ENCODE assay signal across 17 cellular contexts in genomic region chr1:40903106-40903505, GRCh38.
"Had no signal": no experiment of that assay in that cellular context is flagged by ENCODE, and none has a peak within 500 bp of the region (broad histone marks: within the 10 kb centered on the region; RNA-seq: fewer than 3 reads in every experiment).

No MANE protein-coding gene starts in this region.

- ATAC-seq: heart left ventricle; left lung; stimulated activated naive CD8-positive, alpha-beta T cell treated with anti-CD3 and anti-CD28 coated beads, Interleukin-15, amount 100 ng/mL, for 72 hours; T-helper 17 cell had no signal

- H3K27me3 ChIP-seq: esophagus muscularis mucosa, left lung, testis, uterus had no signal

- H3K36me3 ChIP-seq: esophagus muscularis mucosa, heart left ventricle, left lung, uterus had no signal

- H3K9me3 Mint-ChIP-seq: activated B cell treated with CpG ODN at 0.5 μM for 24 hours; activated CD4-positive, alpha-beta T cell treated with anti-CD3 and anti-CD28 coated beads, Interleukin-2, amount 10 ng/mL, durations not matched to agents 7 days and 5 days; activated naive CD4-positive, alpha-beta T cell treated with anti-CD3 and anti-CD28 coated beads, Interleukin-2, amount 50 U/mL, for 24 hours; stimulated activated naive CD8-positive, alpha-beta T cell treated with anti-CD3 and anti-CD28 coated beads, Interleukin-15, amount 100 ng/mL, for 72 hours had no signal

- H3K4me1 Mint-ChIP-seq: activated B cell treated with CpG ODN at 0.5 μM for 24 hours; activated CD4-positive, alpha-beta T cell treated with anti-CD3 and anti-CD28 coated beads, Interleukin-2, amount 10 ng/mL, durations not matched to agents 7 days and 5 days; activated naive CD4-positive, alpha-beta T cell treated with anti-CD3 and anti-CD28 coated beads, Interleukin-2, amount 50 U/mL, for 24 hours; T-helper 17 cell had no signal

- H3K79me2 ChIP-seq: parathyroid adenoma had no signal

- H2AFZ ChIP-seq: parathyroid adenoma had no signal

- H3K36me3 Mint-ChIP-seq: activated naive CD4-positive, alpha-beta T cell treated with anti-CD3 and anti-CD28 coated beads, Interleukin-2, amount 50 U/mL, for 24 hours; brain had no signal

- H3K27ac Mint-ChIP-seq: activated B cell treated with CpG ODN at 0.5 μM for 24 hours; activated CD4-positive, alpha-beta T cell treated with anti-CD3 and anti-CD28 coated beads, Interleukin-2, amount 10 ng/mL, durations not matched to agents 7 days and 5 days; activated naive CD4-positive, alpha-beta T cell treated with anti-CD3 and anti-CD28 coated beads, Interleukin-2, amount 50 U/mL, for 24 hours; brain; stimulated activated naive CD8-positive, alpha-beta T cell treated with anti-CD3 and anti-CD28 coated beads, Interleukin-15, amount 100 ng/mL, for 72 hours; T-helper 17 cell had no signal

- DNase-seq: activated B cell treated with CpG ODN at 0.5 μM for 24 hours; activated CD4-positive, alpha-beta T cell treated with anti-CD3 and anti-CD28 coated beads, Interleukin-2, amount 10 ng/mL, durations not matched to agents 7 days and 5 days; activated effector memory CD4-positive, alpha-beta T cell treated with Interleukin-2 at 50 U/mL for 16 hours; amygdala; heart left ventricle; left lung; mesenchymal stem cell; stimulated activated CD4-positive, alpha-beta T cell treated with anti-CD3 and anti-CD28 coated beads, Interleukin-4, amount 100 ng/mL, for 4 hours; stimulated activated naive CD8-positive, alpha-beta T cell treated with anti-CD3 and anti-CD28 coated beads, Interleukin-15, amount 100 ng/mL, for 72 hours; T-helper 17 cell; testis; uterus had no signal

- H3K4me3 ChIP-seq: esophagus muscularis mucosa, heart left ventricle, left lung, skin epidermis, testis, uterus had no signal

- H3K9me3 ChIP-seq: esophagus muscularis mucosa, heart left ventricle, left lung, testis, uterus had no signal

- H3K27me3 Mint-ChIP-seq: activated naive CD4-positive, alpha-beta T cell treated with anti-CD3 and anti-CD28 coated beads, Interleukin-2, amount 50 U/mL, for 24 hours; stimulated activated naive CD8-positive, alpha-beta T cell treated with anti-CD3 and anti-CD28 coated beads, Interleukin-15, amount 100 ng/mL, for 72 hours; T-helper 17 cell had no signal

- H3K27ac ChIP-seq: heart left ventricle, left lung, parathyroid adenoma, testis, uterus had no signal

- H3K4me3 Mint-ChIP-seq: activated B cell treated with CpG ODN at 0.5 μM for 24 hours; activated CD4-positive, alpha-beta T cell treated with anti-CD3 and anti-CD28 coated beads, Interleukin-2, amount 10 ng/mL, durations not matched to agents 7 days and 5 days; activated naive CD4-positive, alpha-beta T cell treated with anti-CD3 and anti-CD28 coated beads, Interleukin-2, amount 50 U/mL, for 24 hours; brain; stimulated activated naive CD8-positive, alpha-beta T cell treated with anti-CD3 and anti-CD28 coated beads, Interleukin-15, amount 100 ng/mL, for 72 hours; T-helper 17 cell had no signal

- H3K4me1 ChIP-seq: parathyroid adenoma, testis, uterus had no signal

- H3K9ac ChIP-seq: parathyroid adenoma had no signal
